In the genomic region with DNA sequence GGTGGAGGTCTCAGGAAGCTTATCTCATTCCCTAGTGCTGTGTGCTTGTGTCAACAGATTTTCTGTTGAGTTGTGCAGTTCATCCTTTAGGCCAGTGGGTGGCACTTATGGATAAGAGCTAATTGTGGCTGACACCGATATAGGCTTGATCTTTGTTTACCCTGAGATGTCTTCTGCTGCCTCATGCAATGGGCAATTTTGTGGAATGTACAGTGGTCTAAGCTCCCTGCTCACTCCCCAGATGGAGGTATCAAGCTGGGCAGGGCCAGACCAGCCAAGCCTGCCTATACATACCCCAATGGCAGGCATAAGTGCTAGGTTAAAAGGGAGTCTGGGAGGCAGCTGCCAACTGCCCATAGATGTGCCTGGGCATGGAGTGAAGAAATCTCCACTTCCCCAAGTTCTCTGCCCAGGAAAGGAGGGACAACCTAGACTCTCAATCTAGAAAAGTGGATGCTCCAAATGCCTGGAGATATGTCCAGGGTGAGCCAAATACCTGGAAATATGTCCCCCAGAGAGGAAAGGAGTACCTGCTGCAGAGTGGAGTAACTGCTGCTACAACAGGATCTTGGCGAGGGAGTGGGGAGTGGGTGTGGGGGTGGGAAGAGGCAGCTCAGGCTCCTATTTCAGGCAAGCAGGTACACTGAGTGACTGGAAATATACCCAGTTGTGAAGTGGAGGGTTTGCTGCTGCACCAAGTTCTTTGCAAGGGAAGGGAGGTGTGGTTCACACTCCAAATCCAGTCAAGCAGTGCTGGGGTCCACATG, we compare ENCODE assay signal across 9 cellular contexts. TPM values are rescaled to one million over a fixed set of nuclear protein-coding genes. Genes with fewer than 3 reads are reported as not detected.
DNase-seq lines count a peak whose midpoint lies in the region; ATAC-seq, FAIRE-seq and TF ChIP-seq lines count a peak whose summit lies in the region.
"Had no signal": no experiment of that assay in that cellular context is flagged by ENCODE, and none has a peak within 500 bp of the region (broad histone marks: within the 10 kb centered on the region; RNA-seq: fewer than 3 reads in every experiment).

No MANE protein-coding gene starts in this region.

- H4K20me1 ChIP-seq in GM12878 (ENCODE audit: control insufficient read depth, insufficient read depth): no peaks in the 10 kb centered on the region
- H4K20me1 ChIP-seq: BLaER1 treated with 17β-estradiol and CSF1 and Interleukin-3, amounts not matched to agents 10 nM and 100 nM had no signal

- peak; percentile 1 to 59 (median 38) for DNase-seq in NCI-H1417 (lab: John Stamatoyannopoulos, UW)
- DNase-seq in NCI-H1417 treated with DMSO at 0.1 percent for 48 hours (lab: John Stamatoyannopoulos, UW): no peak
- DNase-seq in RPMI8226: peak; percentile 19
- DNase-seq in GM12878 (ENCODE audit: low read depth, low spot score): no peak
- peak in 1 of 3 donors; percentile 53 for DNase-seq in right lobe of liver
- no peak for DNase-seq in upper lobe of right lung

- POLR2A ChIA-PET in GM12878 (lab: Charles Lee): no interaction called here

- CTCF ChIA-PET in GM12878 (lab: Yijun Ruan, JAX): interaction anchor here (0.6 to 3.0 kb wide), 10 partner anchors 9 to 631 kb away, joined by 3 to 43 read pairs (median 4); a partner anchor contains a TSS

- H3K4me3 ChIP-seq in GM12878: no peak overlapping the region
- no peak overlapping the region for H3K4me3 ChIP-seq in right lobe of liver
- H3K4me3 ChIP-seq in upper lobe of right lung: no peak overlapping the region
- H3K4me3 ChIP-seq: BLaER1 treated with 17β-estradiol and CSF1 and Interleukin-3, amounts not matched to agents 10 nM and 100 nM had no signal

- no peak overlapping the region for H3K9ac ChIP-seq in GM12878 (ENCODE audit: control insufficient read depth, insufficient read depth, low read length)
- H3K9ac ChIP-seq: BLaER1 treated with 17β-estradiol and CSF1 and Interleukin-3, amounts not matched to agents 10 nM and 100 nM had no signal

- in situ Hi-C loops in GM12878 (cut with MboI): no loop called here

- SMC1A ChIA-PET in GM12878 (lab: Charles Lee; ENCODE audit: uncharacterized antibody, unreplicated experiment): interaction anchor here (1.1 to 2.0 kb wide), 6 partner anchors 14 to 635 kb away, joined by 3 to 16 read pairs (median 4); no protein-coding TSS in a partner anchor

- no peak overlapping the region for H3K4me2 ChIP-seq in GM12878 (ENCODE audit: control insufficient read depth, insufficient read depth)
- H3K4me2 ChIP-seq: BLaER1 treated with 17β-estradiol and CSF1 and Interleukin-3, amounts not matched to agents 10 nM and 100 nM had no signal

- no peak for TF ChIP-seq POLR2A in GM12878 (IDR thresholded peaks at IDR 0.05; ENCODE audit: low read depth, low read length)
- no peak for TF ChIP-seq POLR2A in right lobe of liver (IDR thresholded peaks at IDR 0.05)

- no peaks in the 10 kb centered on the region for H3K27me3 ChIP-seq in GM12878 (replicated peaks in 1 of 2; ENCODE audit: control insufficient read depth in 2 of 2, insufficient read depth in 2 of 2, low read length in 1 of 2)
- no peaks in the 10 kb centered on the region for H3K27me3 ChIP-seq in right lobe of liver
- no peaks in the 10 kb centered on the region for H3K27me3 ChIP-seq in upper lobe of right lung
- H3K27me3 ChIP-seq: BLaER1 treated with 17β-estradiol and CSF1 and Interleukin-3, amounts not matched to agents 10 nM and 100 nM had no signal

- BruUV-seq in GM12878 (replicated peaks; lab: Mats Ljungman, UMichigan): no TSS peak

- H3K9me3 ChIP-seq in GM12878 (replicated peaks; ENCODE audit: control insufficient read depth, insufficient read depth, low read length) (no peaks in the 10 kb centered on the region), right lobe of liver (no peaks in the 10 kb centered on the region), upper lobe of right lung (no peaks in the 10 kb centered on the region)

- TF ChIP-seq EP300 in GM12878 (IDR thresholded peaks at IDR 0.05; ENCODE audit: borderline replicate concordance in 1 of 2, control insufficient read depth in 1 of 2, low read depth in 2 of 2, low read length in 2 of 2): no peak

- WGBS in GM12878 (ENCODE audit: insufficient coverage, insufficient replicate concordance, low lambda C conversion rate, missing lambda C conversion rate): 5% methylated on average over 2 of the region's 2 CpGs
- WGBS in right lobe of liver (ENCODE audit: insufficient coverage, low coverage, low lambda C conversion rate, missing lambda C conversion rate): 67% methylated on average over 1 of the region's 2 CpGs

- intact Hi-C loops in GM12878 (cut with micrococcal nuclease; ENCODE audit: unreplicated experiment): loop anchor here (2.0 to 5.0 kb wide), 2 partner anchors 109 to 323 kb away; a partner anchor contains a TSS
- intact Hi-C loops in right lobe of liver (cut with DNase I): no loop called here
- intact Hi-C loops in upper lobe of right lung (cut with DNase I): no loop called here

- no peak overlapping the region for H2AFZ ChIP-seq in GM12878 (ENCODE audit: control insufficient read depth, low read depth, low read length)

- TF ChIP-seq CTCF in GM12878 (IDR thresholded peaks at IDR 0.05 in 2 of 3, conservative IDR thresholded peaks at IDR 0.05 in 1 of 3; ENCODE audit: control insufficient read depth in 2 of 3, extremely low read depth in 1 of 3, insufficient read depth in 1 of 3, low read depth in 3 of 3, low read length in 3 of 3): peak; percentile 56 to 70 (median 66); a peak in 5 of 6 replicates
- TF ChIP-seq CTCF in right lobe of liver (IDR thresholded peaks at IDR 0.05): peak; percentile 59 to 81 (median 74)
- peak; percentile 56 for TF ChIP-seq CTCF in upper lobe of right lung (IDR thresholded peaks at IDR 0.05)

- ATAC-seq in GM21390 (IDR thresholded peaks at IDR 0.05; ENCODE audit: unreplicated experiment) (peak; percentile 97), HG03565 (IDR thresholded peaks at IDR 0.05; ENCODE audit: unreplicated experiment) (peak; percentile 97), GM12878 (peak; percentile 96), right lobe of liver (peak; percentile 99 to 100 (median 100)), upper lobe of right lung (peak; percentile 88)

- no peaks in the 10 kb centered on the region for H3K79me2 ChIP-seq in GM12878 (ENCODE audit: control insufficient read depth, insufficient read depth, low read length)

- peak; percentile 64 for TF ChIP-seq RAD21 in GM12878 (IDR thresholded peaks at IDR 0.05; ENCODE audit: insufficient read depth, low read depth, low read length)

- H3K36me3 ChIP-seq in GM12878 (ENCODE audit: control insufficient read depth in 2 of 2, insufficient read depth in 2 of 2, low read length in 1 of 2) (no peaks in the 10 kb centered on the region; a peak in 1 of 4 replicates), right lobe of liver (no peaks in the 10 kb centered on the region), upper lobe of right lung (no peaks in the 10 kb centered on the region)
- H3K36me3 ChIP-seq: BLaER1 treated with 17β-estradiol and CSF1 and Interleukin-3, amounts not matched to agents 10 nM and 100 nM had no signal

- no peaks in the 10 kb centered on the region for H3K4me1 ChIP-seq in GM12878 (ENCODE audit: control insufficient read depth, insufficient read depth, low read length)
- H3K4me1 ChIP-seq in right lobe of liver: no peaks in the 10 kb centered on the region
- no peaks in the 10 kb centered on the region for H3K4me1 ChIP-seq in upper lobe of right lung
- H3K4me1 ChIP-seq: BLaER1 treated with 17β-estradiol and CSF1 and Interleukin-3, amounts not matched to agents 10 nM and 100 nM had no signal

- no peak overlapping the region for H3K27ac ChIP-seq in GM12878 (ENCODE audit: control insufficient read depth, insufficient read depth)
- H3K27ac ChIP-seq in right lobe of liver: no peak overlapping the region
- H3K27ac ChIP-seq in upper lobe of right lung: no peak overlapping the region
- H3K27ac ChIP-seq: BLaER1 treated with 17β-estradiol and CSF1 and Interleukin-3, amounts not matched to agents 10 nM and 100 nM had no signal

- RAD21 ChIA-PET in GM12878 (lab: Charles Lee; ENCODE audit: unreplicated experiment): interaction anchor here (1.2 to 2.3 kb wide), 5 partner anchors 13 to 390 kb away, joined by 4 to 14 read pairs (median 6); a partner anchor contains a TSS

- FAIRE-seq in GM12878 (lab: Jason Lieb, UNC): peak; percentile 97

TF ChIP-seq in GM12878, 131 proteins besides CTCF, POLR2A, EP300 and RAD21 (continues in another document):
- peak; percentile 55; the same call in 1 of the 2 replicates for TF ChIP-seq SMC3 (IDR thresholded peaks at IDR 0.05; ENCODE audit: borderline replicate concordance, low read length)
- no peak for TF ChIP-seq ZSCAN29 (IDR thresholded peaks at IDR 0.05)
- 0 out of 2 replicates have a peak, but pooled peaks have one; percentile 21 for TF ChIP-seq YY1 (IDR thresholded peaks at IDR 0.05; ENCODE audit: low read depth, low read length)
- no peak for TF ChIP-seq TARDBP (IDR thresholded peaks at IDR 0.05; ENCODE audit: borderline replicate concordance)
- no peak for TF ChIP-seq FOXK2 (IDR thresholded peaks at IDR 0.05)
- TF ChIP-seq BMI1 (IDR thresholded peaks at IDR 0.05; ENCODE audit: borderline replicate concordance): no peak
- no peak for TF ChIP-seq ZNF622 (IDR thresholded peaks at IDR 0.05)

RNA-seq across cellular contexts. Expression of a gene that starts 53.2 kb away (rescaled TPM):
- not detected in 2 replicates for total RNA-seq in GM12878 (2013; cell fraction: nucleolus; rRNA removed)
- total RNA-seq in GM12878 (2014; rRNA removed): not detected in 2 replicates
- not detected in 2 replicates for total RNA-seq in GM12878 (2014; rRNA removed; fragmentation: Illumina TruSeq; extraction: Trizol)
- 0.33 TPM in 1 of 2 replicates, not detected in the other for total RNA-seq in GM12878 (2021)
- not detected for polyA plus RNA-seq in GM12878 (2011; ENCODE audit: low read depth)
- not detected in 2 replicates for polyA plus RNA-seq in GM12878 (2011; rRNA removed)
- polyA plus RNA-seq in GM12878 (2011; cell fraction: cytosol; rRNA removed): not detected in 2 replicates
- not detected in 2 replicates for polyA plus RNA-seq in GM12878 (2011; cell fraction: nucleus; rRNA removed)
- not detected in 2 replicates for polyA plus RNA-seq in GM12878 (2012)
- polyA plus RNA-seq in GM12878 (2014; fragmentation: Illumina TruSeq; extraction: Trizol): not detected in 2 replicates
- not detected for polyA plus RNA-seq in GM12878 (2014; fragmentation: Nextera tagmentation; extraction: Ambion mirVana)
- not detected in 2 replicates for polyA plus RNA-seq in GM12878 (2014; rRNA removed)
- polyA plus RNA-seq in GM12878 (2016; fragmentation: Nextera tagmentation; extraction: Ambion mirVana): not detected
- not detected in 2 replicates for polyA minus RNA-seq in GM12878 (2011; rRNA and poly(A)+ RNA removed)
- not detected in 2 replicates for polyA minus RNA-seq in GM12878 (2011; cell fraction: cytosol; rRNA and poly(A)+ RNA removed)
- not detected in 2 replicates for polyA minus RNA-seq in GM12878 (2011; cell fraction: nucleus; rRNA and poly(A)+ RNA removed)
- total RNA-seq in right lobe of liver: 1,000 to 10,000 TPM in 2 of 6 experiments, 100 to 1,000 TPM in 4; 428 to 1,179 (median 813) TPM
- 1.3 TPM for total RNA-seq in upper lobe of right lung

Comparison
In these comparisons a context has a peak if more than half of its experiments do, and no peak if none do; other contexts are left out.
1. DNase-seq: peak in NCI-H1417 (3 of 3) and RPMI8226 (single experiment); none in NCI-H1417 treated with DMSO at 0.1 percent for 48 hours (single experiment), GM12878 (single experiment) and upper lobe of right lung (single experiment).
2. RNA of a gene that starts 53.2 kb away (total RNA-seq): 428 to 1,179 TPM in right lobe of liver; 1.3 TPM in upper lobe of right lung (single experiment) and 0.33 TPM in GM12878; every median in the first group is over 100 times any median in the second.
3. Peak in every context shown above with its lines, with median percentiles within 50 percentile points of each other: ATAC-seq and CTCF ChIP-seq.